33 cellular contexts compared by ENCODE assay signal in the genomic region with DNA sequence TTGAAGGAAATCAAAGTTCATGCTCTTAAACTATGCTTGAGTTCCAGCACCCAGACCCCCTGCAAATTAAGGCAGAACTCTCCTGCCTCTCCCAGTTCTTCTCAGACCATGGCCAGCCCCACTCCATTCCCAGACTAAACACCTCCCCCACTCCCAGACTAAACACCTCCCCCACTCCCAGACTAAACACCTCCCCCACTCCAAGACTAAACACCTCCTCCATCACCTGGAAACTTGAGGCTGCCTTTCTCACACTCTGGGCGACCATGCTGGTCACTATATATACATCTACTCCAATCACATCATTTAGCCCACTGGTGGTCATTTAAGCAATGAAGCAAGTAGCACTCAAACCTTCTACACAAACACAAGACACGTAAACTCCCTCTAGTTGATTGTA.
"Had no signal": no experiment of that assay in that cellular context is flagged by ENCODE, and none has a peak within 500 bp of the region (broad histone marks: within the 10 kb centered on the region; RNA-seq: fewer than 3 reads in every experiment).

No MANE protein-coding gene starts in this region.

- H3K27ac ChIP-seq: ascending aorta, breast epithelium, epithelial cell of prostate, gastrocnemius medialis, heart left ventricle had no signal

- H3K27me3 Mint-ChIP-seq: activated CD4-positive, alpha-beta memory T cell treated with anti-CD3 and anti-CD28 coated beads, Interleukin-2, amount 10 ng/mL, durations not matched to agents 7 days and 5 days; activated T-cell treated with anti-CD3 and anti-CD28 coated beads, Interleukin-2, amount 50 U/mL, for 24 hours; brain; central memory CD8-positive, alpha-beta T cell; effector memory CD8-positive, alpha-beta T cell; T-helper 17 cell had no signal

- ATAC-seq: activated naive CD4-positive, alpha-beta T cell treated with anti-CD3 and anti-CD28 coated beads, Interleukin-2, amount 50 U/mL, for 72 hours; activated T-cell treated with anti-CD3 and anti-CD28 coated beads, Interleukin-2, amount 50 U/mL, for 72 hours; effector memory CD8-positive, alpha-beta T cell; gastrocnemius medialis; heart left ventricle; T-helper 17 cell had no signal

- H3K36me3 ChIP-seq: ascending aorta, breast epithelium had no signal

- H3K36me3 Mint-ChIP-seq: activated naive CD4-positive, alpha-beta T cell treated with anti-CD3 and anti-CD28 coated beads, Interleukin-2, amount 10 ng/mL, durations not matched to agents 7 days and 5 days; activated naive CD8-positive, alpha-beta T cell treated with anti-CD3 and anti-CD28 coated beads, Interleukin-2, amount 10 ng/mL, durations not matched to agents 7 days and 5 days had no signal

- H3K9me3 ChIP-seq: breast epithelium, gastrocnemius medialis had no signal

- DNase-seq: activated CD4-positive, alpha-beta memory T cell treated with anti-CD3 and anti-CD28 coated beads, Interleukin-2, amount 10 ng/mL, durations not matched to agents 7 days and 5 days; activated CD4-positive, alpha-beta T cell treated with anti-CD3 and anti-CD28 coated beads for 1 hour; activated CD4-positive, alpha-beta T cell treated with anti-CD3 and anti-CD28 coated beads for 4 hours; activated CD4-positive, alpha-beta T cell treated with anti-CD3 and anti-CD28 coated beads, Interleukin-2, amount 10 ng/mL, durations not matched to agents 7 days and 5 days; activated CD4-positive, alpha-beta T cell treated with anti-CD3 and anti-CD28 coated beads, Interleukin-2, amount 50 U/mL, for 4 hours; activated CD8-positive, alpha-beta memory T cell treated with anti-CD3 and anti-CD28 coated beads, Interleukin-2, amount 50 U/mL, for 48 hours; activated gamma-delta T cell; activated naive CD4-positive, alpha-beta T cell; activated naive CD4-positive, alpha-beta T cell treated with anti-CD3 and anti-CD28 coated beads, Interleukin-2, amount 10 ng/mL, durations not matched to agents 7 days and 5 days; activated naive CD8-positive, alpha-beta T cell treated with anti-CD3 and anti-CD28 coated beads, Interleukin-2, amount 10 ng/mL, durations not matched to agents 7 days and 5 days; activated T-cell treated with anti-CD3 and anti-CD28 coated beads for 4 hours; activated T-cell treated with anti-CD3 and anti-CD28 coated beads, Interleukin-2, amount 50 U/mL, for 24 hours; activated T-cell treated with anti-CD3 and anti-CD28 coated beads, Interleukin-2, amount 50 U/mL, for 72 hours; cortex of kidney; dermis blood vessel endothelial cell; effector CD4-positive, alpha-beta T cell; effector memory CD8-positive, alpha-beta T cell; foreskin fibroblast; gastrocnemius medialis; glutamatergic neuron; heart left ventricle; T-helper 1 cell; T-helper 17 cell; T1000 had no signal

- H3K27me3 ChIP-seq: ascending aorta, breast epithelium, gastrocnemius medialis, heart left ventricle had no signal

- H3K4me3 Mint-ChIP-seq: activated CD4-positive, alpha-beta memory T cell treated with anti-CD3 and anti-CD28 coated beads, Interleukin-2, amount 10 ng/mL, durations not matched to agents 7 days and 5 days; activated CD4-positive, alpha-beta T cell treated with anti-CD3 and anti-CD28 coated beads, Interleukin-2, amount 10 ng/mL, durations not matched to agents 7 days and 5 days; activated naive CD4-positive, alpha-beta T cell treated with anti-CD3 and anti-CD28 coated beads, Interleukin-2, amount 10 ng/mL, durations not matched to agents 7 days and 5 days; activated naive CD8-positive, alpha-beta T cell treated with anti-CD3 and anti-CD28 coated beads, Interleukin-2, amount 10 ng/mL, durations not matched to agents 7 days and 5 days; activated T-cell treated with anti-CD3 and anti-CD28 coated beads, Interleukin-2, amount 50 U/mL, for 24 hours; activated T-cell treated with anti-CD3 and anti-CD28 coated beads, Interleukin-2, amount 50 U/mL, for 72 hours; brain; central memory CD8-positive, alpha-beta T cell; effector memory CD8-positive, alpha-beta T cell; T-helper 17 cell; T-helper 2 cell treated with Interferon-gamma antibody and Interleukin-4, amounts not matched to agents 5 μg/mL and 100 μg/mL, for 36 hours had no signal

- H3K4me1 ChIP-seq: ascending aorta, breast epithelium, gastrocnemius medialis, heart left ventricle had no signal

- H3K4me1 Mint-ChIP-seq: activated CD4-positive, alpha-beta memory T cell treated with anti-CD3 and anti-CD28 coated beads, Interleukin-2, amount 10 ng/mL, durations not matched to agents 7 days and 5 days; activated CD4-positive, alpha-beta T cell treated with anti-CD3 and anti-CD28 coated beads, Interleukin-2, amount 10 ng/mL, durations not matched to agents 7 days and 5 days; activated naive CD4-positive, alpha-beta T cell treated with anti-CD3 and anti-CD28 coated beads, Interleukin-2, amount 10 ng/mL, durations not matched to agents 7 days and 5 days; activated naive CD8-positive, alpha-beta T cell treated with anti-CD3 and anti-CD28 coated beads, Interleukin-2, amount 10 ng/mL, durations not matched to agents 7 days and 5 days; brain; central memory CD8-positive, alpha-beta T cell; T-helper 17 cell had no signal

- H3K4me3 ChIP-seq: ascending aorta, breast epithelium, gastrocnemius medialis, heart left ventricle had no signal

- H3K9me3 Mint-ChIP-seq: activated CD4-positive, alpha-beta memory T cell treated with anti-CD3 and anti-CD28 coated beads, Interleukin-2, amount 10 ng/mL, durations not matched to agents 7 days and 5 days; activated naive CD4-positive, alpha-beta T cell treated with anti-CD3 and anti-CD28 coated beads, Interleukin-2, amount 10 ng/mL, durations not matched to agents 7 days and 5 days; activated naive CD4-positive, alpha-beta T cell treated with anti-CD3 and anti-CD28 coated beads, Interleukin-2, amount 50 U/mL, for 72 hours; activated T-cell treated with anti-CD3 and anti-CD28 coated beads, Interleukin-2, amount 50 U/mL, for 24 hours; central memory CD8-positive, alpha-beta T cell; effector memory CD8-positive, alpha-beta T cell; T-helper 2 cell treated with Interferon-gamma antibody and Interleukin-4, amounts not matched to agents 5 μg/mL and 100 μg/mL, for 36 hours had no signal

- FAIRE-seq: endometrium, endothelial cell of umbilical vein had no signal

- H3K27ac Mint-ChIP-seq: activated CD4-positive, alpha-beta memory T cell treated with anti-CD3 and anti-CD28 coated beads, Interleukin-2, amount 10 ng/mL, durations not matched to agents 7 days and 5 days; activated CD4-positive, alpha-beta T cell treated with anti-CD3 and anti-CD28 coated beads, Interleukin-2, amount 10 ng/mL, durations not matched to agents 7 days and 5 days; activated naive CD4-positive, alpha-beta T cell treated with anti-CD3 and anti-CD28 coated beads, Interleukin-2, amount 10 ng/mL, durations not matched to agents 7 days and 5 days; activated naive CD4-positive, alpha-beta T cell treated with anti-CD3 and anti-CD28 coated beads, Interleukin-2, amount 50 U/mL, for 72 hours; activated naive CD8-positive, alpha-beta T cell treated with anti-CD3 and anti-CD28 coated beads, Interleukin-2, amount 10 ng/mL, durations not matched to agents 7 days and 5 days; activated T-cell treated with anti-CD3 and anti-CD28 coated beads, Interleukin-2, amount 50 U/mL, for 24 hours; activated T-cell treated with anti-CD3 and anti-CD28 coated beads, Interleukin-2, amount 50 U/mL, for 72 hours; brain; effector memory CD8-positive, alpha-beta T cell; T-helper 17 cell; T-helper 2 cell treated with Interferon-gamma antibody and Interleukin-4, amounts not matched to agents 5 μg/mL and 100 μg/mL, for 36 hours had no signal
